Comparison of ENCODE assay signal across 19 cellular contexts in genomic region chr10:44422631-44423030, GRCh38. TPM values are rescaled to one million over a fixed set of nuclear protein-coding genes. Genes with fewer than 3 reads are reported as not detected.
"Had no signal": no experiment of that assay in that cellular context is flagged by ENCODE, and none has a peak within 500 bp of the region (broad histone marks: within the 10 kb centered on the region; RNA-seq: fewer than 3 reads in every experiment).

No MANE protein-coding gene starts in this region.

- H3K4me3 ChIP-seq: lower lobe of right lung, neural progenitor cell, pancreas, prostate gland, right lobe of liver, spleen, tibial artery, upper lobe of right lung had no signal

- H3K27ac ChIP-seq: lower lobe of right lung, neural progenitor cell, pancreas, prostate gland, right lobe of liver, spleen, tibial artery, upper lobe of right lung had no signal

- DNase-seq: erythroblast; foreskin melanocyte; hippocampal formation; kidney glomerular epithelial cell; lower lobe of right lung; natural killer cell; nucleus accumbens; pancreas; right lobe of liver; spleen; stimulated activated CD4-positive, alpha-beta T cell treated with anti-CD3 and anti-CD28 coated beads, Interleukin-15, amount 100 ng/mL, for 24 hours; stimulated activated CD4-positive, alpha-beta T cell treated with anti-CD3 and anti-CD28 coated beads, Interleukin-1b, Interleukin-23, amount 100 ng/mL, for 48 hours; stimulated activated CD4-positive, alpha-beta T cell treated with anti-CD3 and anti-CD28 coated beads, Interleukin-4, amount 100 ng/mL, for 24 hours; tibial artery; upper lobe of right lung had no signal

- H3K4me1 ChIP-seq: lower lobe of right lung, neural progenitor cell, prostate gland, right lobe of liver, spleen, tibial artery, upper lobe of right lung had no signal

- H3K4me2 ChIP-seq: neural progenitor cell had no signal

- H3K27me3 ChIP-seq: neural progenitor cell, pancreas, right lobe of liver, tibial artery, upper lobe of right lung had no signal

- ATAC-seq: left lobe of liver; lower lobe of right lung; natural killer cell; pancreas; right lobe of liver; stimulated activated memory B cell treated with anti-CD40 and anti-IgM and Interleukin-4, amounts not matched to agents 10 μg/mL and 1 μg/mL and 100 μg/mL, for 72 hours; upper lobe of right lung had no signal

- H3K36me3 ChIP-seq: lower lobe of right lung, neural progenitor cell, pancreas, prostate gland, right lobe of liver, spleen, tibial artery, upper lobe of right lung had no signal

- H2AFZ ChIP-seq: neural progenitor cell had no signal

- H3K9me3 ChIP-seq: lower lobe of right lung, pancreas, prostate gland, right lobe of liver, spleen, tibial artery, upper lobe of right lung had no signal

RNA-seq across cellular contexts. Expression of gene CXCL12, which starts 37.7 kb away (rescaled TPM):
- total RNA-seq: natural killer cell had no signal
